18 cellular contexts compared by ENCODE assay signal in genomic region chr3:129557737-129558037, GRCh38. TPM values are rescaled to one million over a fixed set of nuclear protein-coding genes. Genes with fewer than 3 reads are reported as not detected.
DNase-seq lines count a peak whose midpoint lies in the region; ATAC-seq and TF ChIP-seq lines count a peak whose summit lies in the region.
"Had no signal": no experiment of that assay in that cellular context is flagged by ENCODE, and none has a peak within 500 bp of the region (broad histone marks: within the 10 kb centered on the region; RNA-seq: fewer than 3 reads in every experiment).

No MANE protein-coding gene starts in this region.

- peak overlapping the region; percentile 97 for H3K27ac Mint-ChIP-seq in HFFc6
- H3K27ac Mint-ChIP-seq in nephron = peak overlapping the region; percentile 13 to 72 (median 68)
- no peak overlapping the region for H3K27ac Mint-ChIP-seq in Caco-2 (ENCODE audit: unreplicated experiment)
- no peak overlapping the region for H3K27ac Mint-ChIP-seq in activated CD8-positive, alpha-beta T cell treated with anti-CD3 and anti-CD28 coated beads, Interleukin-2, amount 10 ng/mL, durations not matched to agents 7 days and 5 days
- H3K27ac Mint-ChIP-seq: activated CD8-positive, alpha-beta memory T cell treated with anti-CD3 and anti-CD28 coated beads, Interleukin-2, amount 10 ng/mL, durations not matched to agents 7 days and 5 days had no signal

- H3K9me3 Mint-ChIP-seq in HFFc6 = no peaks in the 10 kb centered on the region
- no peaks in the 10 kb centered on the region for H3K9me3 Mint-ChIP-seq in nephron
- no peaks in the 10 kb centered on the region for H3K9me3 Mint-ChIP-seq in Caco-2 (ENCODE audit: unreplicated experiment)
- no peaks in the 10 kb centered on the region for H3K9me3 Mint-ChIP-seq in activated CD8-positive, alpha-beta T cell treated with anti-CD3 and anti-CD28 coated beads, Interleukin-2, amount 10 ng/mL, durations not matched to agents 7 days and 5 days (ENCODE audit: insufficient read depth)
- H3K9me3 Mint-ChIP-seq: neural crest cell had no signal

- H3K27me3 Mint-ChIP-seq in HFFc6 (ENCODE audit: insufficient read depth) = peaks cover 9% of the 10 kb centered on the region
- H3K27me3 Mint-ChIP-seq in nephron (ENCODE audit: low read depth) = peaks cover 3% of the 10 kb centered on the region
- peaks cover 2% of the 10 kb centered on the region for H3K27me3 Mint-ChIP-seq in Caco-2 (ENCODE audit: insufficient read depth, unreplicated experiment)
- H3K27me3 Mint-ChIP-seq in activated CD8-positive, alpha-beta T cell treated with anti-CD3 and anti-CD28 coated beads, Interleukin-2, amount 10 ng/mL, durations not matched to agents 7 days and 5 days (ENCODE audit: low read depth) = peaks cover 14% of the 10 kb centered on the region

- H3K27me3 ChIP-seq in testis (no peaks in the 10 kb centered on the region), Caco-2 (replicated peaks; ENCODE audit: control insufficient read depth, insufficient read depth, low read length) (no peaks in the 10 kb centered on the region)
- H3K27me3 ChIP-seq: Peyer's patch had no signal

- peaks cover 69% of the 10 kb centered on the region for H3K4me1 ChIP-seq in testis
- no peaks in the 10 kb centered on the region; the same call in 1 of the 2 replicates for H3K4me1 ChIP-seq in Caco-2

- H3K36me3 ChIP-seq in testis (ENCODE audit: low read depth, missing control alignments) (no peaks in the 10 kb centered on the region), Caco-2 (ENCODE audit: control insufficient read depth, insufficient read depth, low read length) (no peaks in the 10 kb centered on the region)

- no peak overlapping the region for H3K4me3 ChIP-seq in coronary artery
- H3K4me3 ChIP-seq in testis = no peak overlapping the region
- no peak overlapping the region for H3K4me3 ChIP-seq in Caco-2 (ENCODE audit: low read depth, low read length)
- H3K4me3 ChIP-seq: Peyer's patch had no signal

- H3K4me1 Mint-ChIP-seq in HFFc6 (ENCODE audit: low read depth) (peaks cover 56% of the 10 kb centered on the region), nephron (peaks cover 54% of the 10 kb centered on the region), Caco-2 (ENCODE audit: low read depth, unreplicated experiment) (peaks cover 8% of the 10 kb centered on the region)
- peaks cover 24% of the 10 kb centered on the region for H3K4me1 Mint-ChIP-seq in activated CD8-positive, alpha-beta T cell treated with anti-CD3 and anti-CD28 coated beads, Interleukin-2, amount 10 ng/mL, durations not matched to agents 7 days and 5 days (ENCODE audit: low read depth)

- H3K9me3 ChIP-seq in testis = no peaks in the 10 kb centered on the region
- H3K9me3 ChIP-seq in Caco-2 = no peaks in the 10 kb centered on the region
- H3K9me3 ChIP-seq: Peyer's patch had no signal

- peak overlapping the region; percentile 12 for H3K4me3 Mint-ChIP-seq in HFFc6
- no peak overlapping the region for H3K4me3 Mint-ChIP-seq in nephron
- no peak overlapping the region for H3K4me3 Mint-ChIP-seq in Caco-2 (ENCODE audit: unreplicated experiment)
- H3K4me3 Mint-ChIP-seq in activated CD8-positive, alpha-beta T cell treated with anti-CD3 and anti-CD28 coated beads, Interleukin-2, amount 10 ng/mL, durations not matched to agents 7 days and 5 days = no peak overlapping the region
- H3K4me3 Mint-ChIP-seq: activated CD8-positive, alpha-beta memory T cell treated with anti-CD3 and anti-CD28 coated beads, Interleukin-2, amount 10 ng/mL, durations not matched to agents 7 days and 5 days; neural crest cell had no signal

- H3K36me3 Mint-ChIP-seq in HFFc6 (ENCODE audit: low read depth) = peaks cover 21% of the 10 kb centered on the region
- H3K36me3 Mint-ChIP-seq in nephron (ENCODE audit: low read depth) = peaks cover 14% of the 10 kb centered on the region
- no peaks in the 10 kb centered on the region for H3K36me3 Mint-ChIP-seq in Caco-2 (ENCODE audit: insufficient read depth, unreplicated experiment)
- H3K36me3 Mint-ChIP-seq in activated CD8-positive, alpha-beta T cell treated with anti-CD3 and anti-CD28 coated beads, Interleukin-2, amount 10 ng/mL, durations not matched to agents 7 days and 5 days (ENCODE audit: low read depth) = no peaks in the 10 kb centered on the region
- H3K36me3 Mint-ChIP-seq: activated CD8-positive, alpha-beta memory T cell treated with anti-CD3 and anti-CD28 coated beads, Interleukin-2, amount 10 ng/mL, durations not matched to agents 7 days and 5 days had no signal

- TF ChIP-seq CTCF in HFFc6 (IDR thresholded peaks at IDR 0.05) = no peak
- no peak for TF ChIP-seq CTCF in coronary artery (IDR thresholded peaks at IDR 0.05)
- TF ChIP-seq CTCF in nephron (IDR thresholded peaks at IDR 0.05; ENCODE audit: unreplicated experiment in 3 of 3) = no peak
- no peak for TF ChIP-seq CTCF in testis (IDR thresholded peaks at IDR 0.05)
- TF ChIP-seq CTCF in Caco-2 (IDR thresholded peaks at IDR 0.05; ENCODE audit: insufficient read depth in 1 of 2, low read depth in 1 of 2, low read length in 1 of 2, severe bottlenecking in 1 of 2, unreplicated experiment in 1 of 2) = no peak

- intact Hi-C loops in testis (cut with DNase I; ENCODE audit: low total_unique reads) (loop anchor here (10.0 kb wide), 1 partner anchor 47 kb away; the partner anchor contains the start of gene PLXND1), Caco-2 (cut with micrococcal nuclease; ENCODE audit: unreplicated experiment) (no loop called here)

- TF ChIP-seq POLR2A in testis (IDR thresholded peaks at IDR 0.05) = no peak

- CTCF ChIA-PET in Caco-2 (lab: Charles Lee) = no interaction called here
- CTCF ChIA-PET in activated CD8-positive, alpha-beta T cell treated with anti-CD3 and anti-CD28 coated beads, Interleukin-2, amount 10 ng/mL, durations not matched to agents 7 days and 5 days (lab: Charles Lee) = interaction anchor here (1.6 kb wide), 1 partner anchor 67 kb away, joined by 4 read pairs; no protein-coding TSS in a partner anchor

- POLR2A ChIA-PET in Caco-2 (lab: Charles Lee) = no interaction called here
- POLR2A ChIA-PET in activated CD8-positive, alpha-beta T cell treated with anti-CD3 and anti-CD28 coated beads, Interleukin-2, amount 10 ng/mL, durations not matched to agents 7 days and 5 days (lab: Charles Lee) = no interaction called here

- 55% methylated on average over 9 of the region's 9 CpGs for WGBS in testis, 2 donors

- ATAC-seq in activated CD8-positive, alpha-beta T cell treated with anti-CD3 and anti-CD28 coated beads, Interleukin-2, amount 10 ng/mL, durations not matched to agents 7 days and 5 days = no peak
- ATAC-seq: activated CD4-positive, CD25-positive, alpha-beta regulatory T cell treated with anti-CD3 and anti-CD28 coated beads, Interleukin-2, amount 50 U/mL, for 24 hours had no signal

- no TSS peak for BruUV-seq in Caco-2 (replicated peaks; lab: Mats Ljungman, UMichigan)

- DNase-seq in HFFc6 = no peak
- no peak for DNase-seq in coronary artery (ENCODE audit: low spot score)
- DNase-seq in testis = no peak
- DNase-seq in islet precursor cell = no peak
- DNase-seq in LoVo (ENCODE audit: low spot score) = no peak
- DNase-seq in Caco-2 = no peak
- no peak for DNase-seq in activated CD8-positive, alpha-beta T cell treated with anti-CD3 and anti-CD28 coated beads, Interleukin-2, amount 10 ng/mL, durations not matched to agents 7 days and 5 days
- DNase-seq: activated CD8-positive, alpha-beta memory T cell treated with anti-CD3 and anti-CD28 coated beads, Interleukin-2, amount 10 ng/mL, durations not matched to agents 7 days and 5 days; activated gamma-delta T cell; DMS 273 treated with DMSO at 0.1 percent for 48 hours; NCI-H1092 treated with DMSO at 0.1 percent for 48 hours; NCI-H82; Peyer's patch; T-helper 1 cell had no signal

- H3K27ac ChIP-seq in coronary artery (peak overlapping the region; percentile 89), testis (peak overlapping the region; percentile 18 to 59)

RNA-seq across cellular contexts. Expression of gene H1-8, which starts 14.7 kb away (rescaled TPM):
- not detected for total RNA-seq in HFFc6 (2021; fragmentation: NEBNext Ultra II Directional; extraction: Animal tissue kit (Norgen Biotek cat#: 25700))
- 1 to 10 TPM; 4.2 to 4.8 TPM for total RNA-seq in testis
- polyA plus RNA-seq in testis (ENCODE audit: insufficient read depth, low read depth, low replicate concordance) = 8.6 TPM
- not detected in 2 replicates for total RNA-seq in Caco-2 (2022)
- total RNA-seq in activated CD8-positive, alpha-beta T cell treated with anti-CD3 and anti-CD28 coated beads, Interleukin-2, amount 10 ng/mL, durations not matched to agents 7 days and 5 days = not detected
- total RNA-seq: activated CD8-positive, alpha-beta memory T cell treated with anti-CD3 and anti-CD28 coated beads, Interleukin-2, amount 10 ng/mL, durations not matched to agents 7 days and 5 days; liver; neural crest cell; Peyer's patch had no signal
- polyA plus RNA-seq: liver had no signal

RNA-seq across cellular contexts. Expression of gene RHO, which starts 29.2 kb away (rescaled TPM):
- total RNA-seq in HFFc6 (2021; fragmentation: NEBNext Ultra II Directional; extraction: Animal tissue kit (Norgen Biotek cat#: 25700)) = not detected
- under 1 TPM in 1 of 2 donors, not detected in 1; 0.25 TPM for total RNA-seq in testis
- polyA plus RNA-seq in testis (ENCODE audit: insufficient read depth, low read depth, low replicate concordance) = not detected
- not detected in 2 replicates for total RNA-seq in Caco-2 (2022)
- total RNA-seq in activated CD8-positive, alpha-beta T cell treated with anti-CD3 and anti-CD28 coated beads, Interleukin-2, amount 10 ng/mL, durations not matched to agents 7 days and 5 days = not detected
- total RNA-seq: activated CD8-positive, alpha-beta memory T cell treated with anti-CD3 and anti-CD28 coated beads, Interleukin-2, amount 10 ng/mL, durations not matched to agents 7 days and 5 days; liver; neural crest cell; Peyer's patch had no signal
- polyA plus RNA-seq: liver had no signal

RNA-seq across cellular contexts. Expression of gene PLXND1, which starts 48.8 kb away (rescaled TPM):
- total RNA-seq in HFFc6 (2021; fragmentation: NEBNext Ultra II Directional; extraction: Animal tissue kit (Norgen Biotek cat#: 25700)) = 100 to 1,000 TPM in 5 of 6 experiments, 10 to 100 TPM in 1; 86.7 to 118 (median 108) TPM
- total RNA-seq in testis (10 to 100 TPM; 50.2 to 87.8 TPM), Caco-2 (2022) (26.3 and 33.0 TPM in 2 replicates)
- polyA plus RNA-seq in testis (ENCODE audit: insufficient read depth, low read depth, low replicate concordance) = 69.2 TPM
- total RNA-seq in activated CD8-positive, alpha-beta T cell treated with anti-CD3 and anti-CD28 coated beads, Interleukin-2, amount 10 ng/mL, durations not matched to agents 7 days and 5 days = 1 to 10 TPM; 3.7 to 4.1 TPM

Comparison
In these comparisons a context has a peak if more than half of its experiments do, and no peak if none do; other contexts are left out.
1. H3K27ac Mint-ChIP-seq: peak in HFFc6 (single experiment) and nephron (3 of 3); none in Caco-2 (single experiment) and activated CD8-positive, alpha-beta T cell treated with anti-CD3 and anti-CD28 coated beads, Interleukin-2, amount 10 ng/mL, durations not matched to agents 7 days and 5 days (single experiment).